1 cellular context compared by ENCODE assay signal in the genomic region with DNA sequence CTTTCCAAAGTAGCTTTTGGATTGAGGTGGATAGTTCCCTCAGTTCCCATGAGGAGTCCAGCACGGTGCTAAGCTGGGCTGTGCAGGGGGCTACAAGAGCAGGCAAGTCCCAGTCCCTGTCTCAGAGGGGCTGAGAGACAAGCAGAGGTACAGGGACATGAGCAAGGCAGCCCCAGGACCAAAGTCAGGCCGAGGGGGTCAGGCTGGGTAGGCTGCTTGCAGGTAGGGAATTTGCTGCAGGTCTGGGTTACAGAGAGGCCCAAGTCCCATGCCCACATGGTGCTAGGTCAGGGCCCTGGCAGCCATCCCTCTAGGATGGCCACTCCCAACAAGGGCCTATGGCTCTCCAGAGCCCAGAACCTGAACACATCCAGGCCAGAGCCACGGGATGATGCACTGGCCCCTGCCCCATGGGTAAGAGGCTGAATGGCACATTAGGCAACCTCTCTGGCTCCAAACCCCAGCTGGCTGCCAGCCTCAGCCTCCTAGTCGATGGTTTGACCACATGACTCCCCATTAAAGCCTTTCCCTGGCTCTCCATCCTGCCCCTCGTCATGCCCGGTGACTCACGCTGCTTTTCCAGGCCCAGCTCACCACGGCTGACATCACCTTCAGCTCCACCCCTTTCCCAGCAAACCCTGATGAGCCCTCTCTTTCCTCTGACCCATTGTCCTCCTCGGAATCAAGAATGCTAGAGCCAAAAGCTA.
TF ChIP-seq lines count a peak whose summit lies in the region.

No MANE protein-coding gene starts in this region.

TF ChIP-seq in HEK293, 187 proteins besides CTCF, POLR2A, EP300 and RAD21 (continued from another document and continues in another):
- TF ChIP-seq KLF16 (tag by site-specific recombination; IDR thresholded peaks at IDR 0.05), result no peak; the same call in 1 of the 2 replicates
- TF ChIP-seq ZBTB1 (tag by site-specific recombination; IDR thresholded peaks at IDR 0.05), result no peak
- TF ChIP-seq TCF7L2 (IDR thresholded peaks at IDR 0.05; ENCODE audit: borderline replicate concordance, low read depth, low read length), result no peak
- TF ChIP-seq ZNF48 (tag by site-specific recombination; IDR thresholded peaks at IDR 0.05), result no peak
- TF ChIP-seq, protein P1, sequence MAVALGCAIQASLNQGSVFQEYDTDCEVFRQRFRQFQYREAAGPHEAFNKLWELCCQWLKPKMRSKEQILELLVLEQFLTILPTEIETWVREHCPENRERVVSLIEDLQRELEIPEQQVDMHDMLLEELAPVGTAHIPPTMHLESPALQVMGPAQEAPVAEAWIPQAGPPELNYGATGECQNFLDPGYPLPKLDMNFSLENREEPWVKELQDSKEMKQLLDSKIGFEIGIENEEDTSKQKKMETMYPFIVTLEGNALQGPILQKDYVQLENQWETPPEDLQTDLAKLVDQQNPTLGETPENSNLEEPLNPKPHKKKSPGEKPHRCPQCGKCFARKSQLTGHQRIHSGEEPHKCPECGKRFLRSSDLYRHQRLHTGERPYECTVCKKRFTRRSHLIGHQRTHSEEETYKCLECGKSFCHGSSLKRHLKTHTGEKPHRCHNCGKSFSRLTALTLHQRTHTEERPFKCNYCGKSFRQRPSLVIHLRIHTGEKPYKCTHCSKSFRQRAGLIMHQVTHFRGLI (tag by site-specific recombination; IDR thresholded peaks at IDR 0.05), result no peak
- no peak for TF ChIP-seq ZNF341 (tag by site-specific recombination; IDR thresholded peaks at IDR 0.05; ENCODE audit: low read depth)
- no peak for TF ChIP-seq ZNF664 (tag by site-specific recombination; IDR thresholded peaks at IDR 0.05)
- TF ChIP-seq EGR2 (tag by site-specific recombination; IDR thresholded peaks at IDR 0.05; ENCODE audit: low read depth), result no peak
- TF ChIP-seq, protein P2, sequence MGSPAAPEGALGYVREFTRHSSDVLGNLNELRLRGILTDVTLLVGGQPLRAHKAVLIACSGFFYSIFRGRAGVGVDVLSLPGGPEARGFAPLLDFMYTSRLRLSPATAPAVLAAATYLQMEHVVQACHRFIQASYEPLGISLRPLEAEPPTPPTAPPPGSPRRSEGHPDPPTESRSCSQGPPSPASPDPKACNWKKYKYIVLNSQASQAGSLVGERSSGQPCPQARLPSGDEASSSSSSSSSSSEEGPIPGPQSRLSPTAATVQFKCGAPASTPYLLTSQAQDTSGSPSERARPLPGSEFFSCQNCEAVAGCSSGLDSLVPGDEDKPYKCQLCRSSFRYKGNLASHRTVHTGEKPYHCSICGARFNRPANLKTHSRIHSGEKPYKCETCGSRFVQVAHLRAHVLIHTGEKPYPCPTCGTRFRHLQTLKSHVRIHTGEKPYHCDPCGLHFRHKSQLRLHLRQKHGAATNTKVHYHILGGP (tag by site-specific recombination; IDR thresholded peaks at IDR 0.05), result no peak
- no peak for TF ChIP-seq ZNF214 (tag by site-specific recombination; IDR thresholded peaks at IDR 0.05; ENCODE audit: borderline replicate concordance)
- TF ChIP-seq YY2 (tag by site-specific recombination; IDR thresholded peaks at IDR 0.05), result no peak
- TF ChIP-seq, protein P3, sequence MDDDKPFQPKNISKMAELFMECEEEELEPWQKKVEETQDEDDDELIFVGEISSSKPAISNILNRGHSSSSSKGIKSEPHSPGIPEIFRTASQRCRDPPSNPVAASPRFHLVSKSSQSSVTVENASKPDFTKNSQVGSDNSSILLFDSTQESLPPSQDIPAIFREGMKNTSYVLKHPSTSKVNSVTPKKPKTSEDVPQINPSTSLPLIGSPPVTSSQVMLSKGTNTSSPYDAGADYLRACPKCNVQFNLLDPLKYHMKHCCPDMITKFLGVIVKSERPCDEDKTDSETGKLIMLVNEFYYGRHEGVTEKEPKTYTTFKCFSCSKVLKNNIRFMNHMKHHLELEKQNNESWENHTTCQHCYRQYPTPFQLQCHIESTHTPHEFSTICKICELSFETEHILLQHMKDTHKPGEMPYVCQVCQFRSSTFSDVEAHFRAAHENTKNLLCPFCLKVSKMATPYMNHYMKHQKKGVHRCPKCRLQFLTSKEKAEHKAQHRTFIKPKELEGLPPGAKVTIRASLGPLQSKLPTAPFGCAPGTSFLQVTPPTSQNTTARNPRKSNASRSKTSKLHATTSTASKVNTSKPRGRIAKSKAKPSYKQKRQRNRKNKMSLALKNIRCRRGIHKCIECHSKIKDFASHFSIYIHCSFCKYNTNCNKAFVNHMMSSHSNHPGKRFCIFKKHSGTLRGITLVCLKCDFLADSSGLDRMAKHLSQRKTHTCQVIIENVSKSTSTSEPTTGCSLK (tag by site-specific recombination; IDR thresholded peaks at IDR 0.05), result no peak
- peak; percentile 67 for TF ChIP-seq SP7 (tag by site-specific recombination; IDR thresholded peaks at IDR 0.05)
- no peak for TF ChIP-seq MYNN (tag by site-specific recombination; IDR thresholded peaks at IDR 0.05; ENCODE audit: borderline replicate concordance)
- no peak for TF ChIP-seq MEIS1 (CRISPR knock-in tag; IDR thresholded peaks at IDR 0.05; ENCODE audit: borderline replicate concordance)
- no peak for TF ChIP-seq ZNF560 (tag by site-specific recombination; IDR thresholded peaks at IDR 0.05; ENCODE audit: borderline replicate concordance)
- no peak for TF ChIP-seq ZNF596 (tag by site-specific recombination; IDR thresholded peaks at IDR 0.05)
- TF ChIP-seq PRDM1 (tag by site-specific recombination; IDR thresholded peaks at IDR 0.05), result peak; percentile 69
- TF ChIP-seq, protein P4, sequence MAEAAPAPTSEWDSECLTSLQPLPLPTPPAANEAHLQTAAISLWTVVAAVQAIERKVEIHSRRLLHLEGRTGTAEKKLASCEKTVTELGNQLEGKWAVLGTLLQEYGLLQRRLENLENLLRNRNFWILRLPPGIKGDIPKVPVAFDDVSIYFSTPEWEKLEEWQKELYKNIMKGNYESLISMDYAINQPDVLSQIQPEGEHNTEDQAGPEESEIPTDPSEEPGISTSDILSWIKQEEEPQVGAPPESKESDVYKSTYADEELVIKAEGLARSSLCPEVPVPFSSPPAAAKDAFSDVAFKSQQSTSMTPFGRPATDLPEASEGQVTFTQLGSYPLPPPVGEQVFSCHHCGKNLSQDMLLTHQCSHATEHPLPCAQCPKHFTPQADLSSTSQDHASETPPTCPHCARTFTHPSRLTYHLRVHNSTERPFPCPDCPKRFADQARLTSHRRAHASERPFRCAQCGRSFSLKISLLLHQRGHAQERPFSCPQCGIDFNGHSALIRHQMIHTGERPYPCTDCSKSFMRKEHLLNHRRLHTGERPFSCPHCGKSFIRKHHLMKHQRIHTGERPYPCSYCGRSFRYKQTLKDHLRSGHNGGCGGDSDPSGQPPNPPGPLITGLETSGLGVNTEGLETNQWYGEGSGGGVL (tag by site-specific recombination; IDR thresholded peaks at IDR 0.05), result no peak
- no peak for TF ChIP-seq ZBTB21 (tag by site-specific recombination; IDR thresholded peaks at IDR 0.05)
- TF ChIP-seq ZNF132 (tag by site-specific recombination; IDR thresholded peaks at IDR 0.05; ENCODE audit: borderline replicate concordance), result no peak
- TF ChIP-seq, protein P5, sequence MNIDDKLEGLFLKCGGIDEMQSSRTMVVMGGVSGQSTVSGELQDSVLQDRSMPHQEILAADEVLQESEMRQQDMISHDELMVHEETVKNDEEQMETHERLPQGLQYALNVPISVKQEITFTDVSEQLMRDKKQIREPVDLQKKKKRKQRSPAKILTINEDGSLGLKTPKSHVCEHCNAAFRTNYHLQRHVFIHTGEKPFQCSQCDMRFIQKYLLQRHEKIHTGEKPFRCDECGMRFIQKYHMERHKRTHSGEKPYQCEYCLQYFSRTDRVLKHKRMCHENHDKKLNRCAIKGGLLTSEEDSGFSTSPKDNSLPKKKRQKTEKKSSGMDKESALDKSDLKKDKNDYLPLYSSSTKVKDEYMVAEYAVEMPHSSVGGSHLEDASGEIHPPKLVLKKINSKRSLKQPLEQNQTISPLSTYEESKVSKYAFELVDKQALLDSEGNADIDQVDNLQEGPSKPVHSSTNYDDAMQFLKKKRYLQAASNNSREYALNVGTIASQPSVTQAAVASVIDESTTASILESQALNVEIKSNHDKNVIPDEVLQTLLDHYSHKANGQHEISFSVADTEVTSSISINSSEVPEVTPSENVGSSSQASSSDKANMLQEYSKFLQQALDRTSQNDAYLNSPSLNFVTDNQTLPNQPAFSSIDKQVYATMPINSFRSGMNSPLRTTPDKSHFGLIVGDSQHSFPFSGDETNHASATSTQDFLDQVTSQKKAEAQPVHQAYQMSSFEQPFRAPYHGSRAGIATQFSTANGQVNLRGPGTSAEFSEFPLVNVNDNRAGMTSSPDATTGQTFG (tag by site-specific recombination; IDR thresholded peaks at IDR 0.05; ENCODE audit: borderline replicate concordance), result no peak
- TF ChIP-seq ZNF404 (tag by site-specific recombination; IDR thresholded peaks at IDR 0.05), result no peak
- no peak for TF ChIP-seq GLIS1 (tag by site-specific recombination; IDR thresholded peaks at IDR 0.05)
- TF ChIP-seq ZNF175 (tag by site-specific recombination; IDR thresholded peaks at IDR 0.05), result no peak
- TF ChIP-seq ZNF155 (tag by site-specific recombination; IDR thresholded peaks at IDR 0.05), result no peak
- no peak for TF ChIP-seq ZXDB (tag by site-specific recombination; IDR thresholded peaks at IDR 0.05)
- TF ChIP-seq ZNF366 (tag by site-specific recombination; conservative IDR thresholded peaks at IDR 0.05), result peak; percentile 64
- TF ChIP-seq BCL11B (tag by site-specific recombination; IDR thresholded peaks at IDR 0.05; ENCODE audit: low read depth), result no peak
- TF ChIP-seq ZNF423 (tag by site-specific recombination; IDR thresholded peaks at IDR 0.05), result no peak
- no peak for TF ChIP-seq ZNF707 (tag by site-specific recombination; IDR thresholded peaks at IDR 0.05)
- TF ChIP-seq SP3 (tag by site-specific recombination; IDR thresholded peaks at IDR 0.05), result peak; percentile 37; the same call in 1 of the 2 replicates
- no peak for TF ChIP-seq ZNF24 (tag by site-specific recombination; IDR thresholded peaks at IDR 0.05)
- no peak for TF ChIP-seq ZNF768 (tag by site-specific recombination; IDR thresholded peaks at IDR 0.05)
- no peak for TF ChIP-seq RBAK (tag by site-specific recombination; IDR thresholded peaks at IDR 0.05)
- TF ChIP-seq ZNF549 (tag by site-specific recombination; IDR thresholded peaks at IDR 0.05), result no peak
- no peak for TF ChIP-seq GLI2 (tag by site-specific recombination; IDR thresholded peaks at IDR 0.05; ENCODE audit: borderline replicate concordance, low read depth)
- TF ChIP-seq, protein P6, sequence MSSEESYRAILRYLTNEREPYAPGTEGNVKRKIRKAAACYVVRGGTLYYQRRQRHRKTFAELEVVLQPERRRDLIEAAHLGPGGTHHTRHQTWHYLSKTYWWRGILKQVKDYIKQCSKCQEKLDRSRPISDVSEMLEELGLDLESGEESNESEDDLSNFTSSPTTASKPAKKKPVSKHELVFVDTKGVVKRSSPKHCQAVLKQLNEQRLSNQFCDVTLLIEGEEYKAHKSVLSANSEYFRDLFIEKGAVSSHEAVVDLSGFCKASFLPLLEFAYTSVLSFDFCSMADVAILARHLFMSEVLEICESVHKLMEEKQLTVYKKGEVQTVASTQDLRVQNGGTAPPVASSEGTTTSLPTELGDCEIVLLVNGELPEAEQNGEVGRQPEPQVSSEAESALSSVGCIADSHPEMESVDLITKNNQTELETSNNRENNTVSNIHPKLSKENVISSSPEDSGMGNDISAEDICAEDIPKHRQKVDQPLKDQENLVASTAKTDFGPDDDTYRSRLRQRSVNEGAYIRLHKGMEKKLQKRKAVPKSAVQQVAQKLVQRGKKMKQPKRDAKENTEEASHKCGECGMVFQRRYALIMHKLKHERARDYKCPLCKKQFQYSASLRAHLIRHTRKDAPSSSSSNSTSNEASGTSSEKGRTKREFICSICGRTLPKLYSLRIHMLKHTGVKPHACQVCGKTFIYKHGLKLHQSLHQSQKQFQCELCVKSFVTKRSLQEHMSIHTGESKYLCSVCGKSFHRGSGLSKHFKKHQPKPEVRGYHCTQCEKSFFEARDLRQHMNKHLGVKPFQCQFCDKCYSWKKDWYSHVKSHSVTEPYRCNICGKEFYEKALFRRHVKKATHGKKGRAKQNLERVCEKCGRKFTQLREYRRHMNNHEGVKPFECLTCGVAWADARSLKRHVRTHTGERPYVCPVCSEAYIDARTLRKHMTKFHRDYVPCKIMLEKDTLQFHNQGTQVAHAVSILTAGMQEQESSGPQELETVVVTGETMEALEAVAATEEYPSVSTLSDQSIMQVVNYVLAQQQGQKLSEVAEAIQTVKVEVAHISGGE (tag by site-specific recombination; conservative IDR thresholded peaks at IDR 0.05; ENCODE audit: low read depth), result no peak
- TF ChIP-seq ZNF157 (tag by site-specific recombination; IDR thresholded peaks at IDR 0.05), result no peak
- no peak for TF ChIP-seq ZNF677 (tag by site-specific recombination; IDR thresholded peaks at IDR 0.05)
- TF ChIP-seq ZNF621 (tag by site-specific recombination; IDR thresholded peaks at IDR 0.05), result no peak
- no peak for TF ChIP-seq YY1 (tag by site-specific recombination; IDR thresholded peaks at IDR 0.05)
- TF ChIP-seq ZNF114 (tag by site-specific recombination; IDR thresholded peaks at IDR 0.05), result no peak
- TF ChIP-seq GLIS2 (tag by site-specific recombination; IDR thresholded peaks at IDR 0.05), result 0 out of 2 replicates have a peak, but pooled peaks have one; percentile 40
- TF ChIP-seq SCRT1 (tag by site-specific recombination; IDR thresholded peaks at IDR 0.05; ENCODE audit: borderline replicate concordance), result no peak
- TF ChIP-seq, protein P7, sequence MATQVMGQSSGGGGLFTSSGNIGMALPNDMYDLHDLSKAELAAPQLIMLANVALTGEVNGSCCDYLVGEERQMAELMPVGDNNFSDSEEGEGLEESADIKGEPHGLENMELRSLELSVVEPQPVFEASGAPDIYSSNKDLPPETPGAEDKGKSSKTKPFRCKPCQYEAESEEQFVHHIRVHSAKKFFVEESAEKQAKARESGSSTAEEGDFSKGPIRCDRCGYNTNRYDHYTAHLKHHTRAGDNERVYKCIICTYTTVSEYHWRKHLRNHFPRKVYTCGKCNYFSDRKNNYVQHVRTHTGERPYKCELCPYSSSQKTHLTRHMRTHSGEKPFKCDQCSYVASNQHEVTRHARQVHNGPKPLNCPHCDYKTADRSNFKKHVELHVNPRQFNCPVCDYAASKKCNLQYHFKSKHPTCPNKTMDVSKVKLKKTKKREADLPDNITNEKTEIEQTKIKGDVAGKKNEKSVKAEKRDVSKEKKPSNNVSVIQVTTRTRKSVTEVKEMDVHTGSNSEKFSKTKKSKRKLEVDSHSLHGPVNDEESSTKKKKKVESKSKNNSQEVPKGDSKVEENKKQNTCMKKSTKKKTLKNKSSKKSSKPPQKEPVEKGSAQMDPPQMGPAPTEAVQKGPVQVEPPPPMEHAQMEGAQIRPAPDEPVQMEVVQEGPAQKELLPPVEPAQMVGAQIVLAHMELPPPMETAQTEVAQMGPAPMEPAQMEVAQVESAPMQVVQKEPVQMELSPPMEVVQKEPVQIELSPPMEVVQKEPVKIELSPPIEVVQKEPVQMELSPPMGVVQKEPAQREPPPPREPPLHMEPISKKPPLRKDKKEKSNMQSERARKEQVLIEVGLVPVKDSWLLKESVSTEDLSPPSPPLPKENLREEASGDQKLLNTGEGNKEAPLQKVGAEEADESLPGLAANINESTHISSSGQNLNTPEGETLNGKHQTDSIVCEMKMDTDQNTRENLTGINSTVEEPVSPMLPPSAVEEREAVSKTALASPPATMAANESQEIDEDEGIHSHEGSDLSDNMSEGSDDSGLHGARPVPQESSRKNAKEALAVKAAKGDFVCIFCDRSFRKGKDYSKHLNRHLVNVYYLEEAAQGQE (tag by site-specific recombination; IDR thresholded peaks at IDR 0.05), result no peak
- TF ChIP-seq ZNF571 (tag by site-specific recombination; IDR thresholded peaks at IDR 0.05), result no peak
- no peak for TF ChIP-seq ZNF311 (tag by site-specific recombination; IDR thresholded peaks at IDR 0.05; ENCODE audit: borderline replicate concordance)
- TF ChIP-seq ZNF133 (tag by site-specific recombination; IDR thresholded peaks at IDR 0.05), result no peak
- no peak for TF ChIP-seq ZNF223 (tag by site-specific recombination; IDR thresholded peaks at IDR 0.05)
- TF ChIP-seq ZNF19 (tag by site-specific recombination; IDR thresholded peaks at IDR 0.05; ENCODE audit: low read depth), result no peak
